ENCODE assay signal across 14 cellular contexts in the genomic region with DNA sequence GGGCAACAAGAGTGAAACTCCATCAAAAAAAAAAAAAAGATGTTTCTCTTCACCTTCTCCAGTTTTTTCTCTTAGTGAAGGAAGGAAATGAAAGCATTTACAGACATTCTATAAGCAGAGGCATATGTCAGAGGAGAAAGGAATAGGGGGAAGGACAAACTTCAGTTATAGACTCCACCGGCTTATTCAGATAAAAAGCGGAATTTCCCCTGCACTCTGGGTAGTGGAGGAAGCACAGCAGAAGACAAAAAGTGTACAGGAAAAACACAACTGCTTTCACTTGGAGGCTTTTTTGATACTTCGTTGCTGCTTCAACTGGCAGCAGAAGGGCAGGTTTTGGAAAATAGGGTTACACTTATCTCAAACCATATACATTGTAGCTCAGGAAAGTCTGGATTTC. TPM values are rescaled to one million over a fixed set of nuclear protein-coding genes. Genes with fewer than 3 reads are reported as not detected.
DNase-seq lines count a peak whose midpoint lies in the region; ATAC-seq and TF ChIP-seq lines count a peak whose summit lies in the region.
"Had no signal": no experiment of that assay in that cellular context is flagged by ENCODE, and none has a peak within 500 bp of the region (broad histone marks: within the 10 kb centered on the region; RNA-seq: fewer than 3 reads in every experiment).

No MANE protein-coding gene starts in this region.

- peak overlapping the region; percentile 32 for H3K4me2 ChIP-seq in Loucy (ENCODE audit: low read depth, low read length, poor library complexity, severe bottlenecking)

- H3K4me3 Mint-ChIP-seq in activated CD4-positive, alpha-beta T cell treated with anti-CD3 and anti-CD28 coated beads, Interleukin-2, amount 10 ng/mL, durations not matched to agents 24 days and 14 days, result peak overlapping the region; percentile 81
- peak overlapping the region; percentile 60 for H3K4me3 Mint-ChIP-seq in neural crest cell

- peaks cover 61% of the 10 kb centered on the region for H3K4me1 Mint-ChIP-seq in activated CD4-positive, alpha-beta T cell treated with anti-CD3 and anti-CD28 coated beads, Interleukin-2, amount 10 ng/mL, durations not matched to agents 24 days and 14 days
- H3K4me1 Mint-ChIP-seq in neural crest cell, result peaks cover 20% of the 10 kb centered on the region

- H3K27ac Mint-ChIP-seq in activated CD4-positive, alpha-beta T cell treated with anti-CD3 and anti-CD28 coated beads, Interleukin-2, amount 10 ng/mL, durations not matched to agents 24 days and 14 days, result peak overlapping the region; percentile 87
- peak overlapping the region; percentile 78 to 85 for H3K27ac Mint-ChIP-seq in activated naive CD4-positive, alpha-beta T cell treated with anti-CD3 and anti-CD28 coated beads, Interleukin-2, amount 50 U/mL, for 72 hours
- no peak overlapping the region for H3K27ac Mint-ChIP-seq in neural crest cell (ENCODE audit: unreplicated experiment)

- peak overlapping the region; percentile 0 for H3K9ac ChIP-seq in Loucy (ENCODE audit: low read depth, low read length, poor library complexity, severe bottlenecking)

- peak overlapping the region; percentile 8 for H3K4me3 ChIP-seq in Loucy (ENCODE audit: low read length, poor library complexity, severe bottlenecking)
- H3K4me3 ChIP-seq: lung, upper lobe of right lung had no signal

- peaks cover 4% of the 10 kb centered on the region for H3K9me3 Mint-ChIP-seq in activated CD4-positive, alpha-beta T cell treated with anti-CD3 and anti-CD28 coated beads, Interleukin-2, amount 10 ng/mL, durations not matched to agents 24 days and 14 days
- H3K9me3 Mint-ChIP-seq in activated naive CD4-positive, alpha-beta T cell treated with anti-CD3 and anti-CD28 coated beads, Interleukin-2, amount 50 U/mL, for 72 hours, result peaks cover 8 to 19% of the 10 kb centered on the region in 2 donors
- H3K9me3 Mint-ChIP-seq in neural crest cell, result no peaks in the 10 kb centered on the region

- DNase-seq in activated CD4-positive, alpha-beta T cell treated with anti-CD3 and anti-CD28 coated beads, Interleukin-2, amount 10 ng/mL, durations not matched to agents 24 days and 14 days, result peak; percentile 82
- DNase-seq in activated CD4-positive, alpha-beta T cell treated with anti-CD3 and anti-CD28 coated beads, Interleukin-2, amount 50 U/mL, for 1 hour, result no peak
- DNase-seq in activated naive CD4-positive, alpha-beta T cell treated with anti-CD3 and anti-CD28 coated beads, Interleukin-2, amount 50 U/mL, for 72 hours (ENCODE audit: low spot score in 2 of 2), result no peak
- DNase-seq in neural crest cell (ENCODE audit: low read depth, low spot score), result no peak
- no peak for DNase-seq in NCI-H2196 treated with DMSO at 0.1 percent for 48 hours (lab: John Stamatoyannopoulos, UW; ENCODE audit: unreplicated experiment)
- DNase-seq: HCEC 1CT; NCI-H1048; stimulated activated CD4-positive, alpha-beta T cell treated with anti-CD3 and anti-CD28 coated beads, Interleukin-15, amount 100 ng/mL, for 24 hours; SW 1271; upper lobe of right lung had no signal

- H4K20me1 ChIP-seq in Loucy (ENCODE audit: insufficient read depth, low read length, poor library complexity, severe bottlenecking), result peaks cover 7% of the 10 kb centered on the region

- H3K9me3 ChIP-seq in Loucy (ENCODE audit: insufficient read depth, low read depth, low read length), result no peaks in the 10 kb centered on the region
- H3K9me3 ChIP-seq: upper lobe of right lung had no signal

- H3K27me3 ChIP-seq in Loucy (ENCODE audit: insufficient read depth, low read length, poor library complexity, severe bottlenecking), result no peaks in the 10 kb centered on the region
- H3K27me3 ChIP-seq: upper lobe of right lung had no signal

- H3K36me3 ChIP-seq in Loucy (ENCODE audit: insufficient read depth, low read length), result no peaks in the 10 kb centered on the region
- H3K36me3 ChIP-seq: upper lobe of right lung had no signal

- TF ChIP-seq CTCF in Loucy (conservative IDR thresholded peaks at IDR 0.05; ENCODE audit: low read length) (no peak), neural crest cell (conservative IDR thresholded peaks at IDR 0.05) (no peak)

- H3F3A ChIP-seq in Loucy (ENCODE audit: low read depth), result no peaks in the 10 kb centered on the region

- H2AFZ ChIP-seq in Loucy (ENCODE audit: low read length), result no peak overlapping the region

- peaks cover 7% of the 10 kb centered on the region for H3K36me3 Mint-ChIP-seq in activated CD4-positive, alpha-beta T cell treated with anti-CD3 and anti-CD28 coated beads, Interleukin-2, amount 10 ng/mL, durations not matched to agents 24 days and 14 days (ENCODE audit: low read depth)
- H3K36me3 Mint-ChIP-seq in activated naive CD4-positive, alpha-beta T cell treated with anti-CD3 and anti-CD28 coated beads, Interleukin-2, amount 50 U/mL, for 72 hours, result peaks cover 22 to 47% of the 10 kb centered on the region in 2 donors
- no peaks in the 10 kb centered on the region for H3K36me3 Mint-ChIP-seq in neural crest cell (ENCODE audit: low read depth)

- H3K9me2 ChIP-seq in Loucy (replicated peaks; ENCODE audit: low read depth, low read length), result no peaks in the 10 kb centered on the region

- no peak for ATAC-seq in activated naive CD4-positive, alpha-beta T cell treated with anti-CD3 and anti-CD28 coated beads, Interleukin-2, amount 50 U/mL, for 72 hours
- ATAC-seq in HG03460 (IDR thresholded peaks at IDR 0.05; ENCODE audit: unreplicated experiment), result no peak
- no peak for ATAC-seq in GM19467 (IDR thresholded peaks at IDR 0.05; ENCODE audit: unreplicated experiment)
- ATAC-seq: upper lobe of right lung had no signal

- peaks cover 31% of the 10 kb centered on the region for H3K4me1 ChIP-seq in Loucy (ENCODE audit: insufficient read depth, low read length, poor library complexity, severe bottlenecking)

- no peaks in the 10 kb centered on the region for H3K27me3 Mint-ChIP-seq in activated CD4-positive, alpha-beta T cell treated with anti-CD3 and anti-CD28 coated beads, Interleukin-2, amount 10 ng/mL, durations not matched to agents 24 days and 14 days
- H3K27me3 Mint-ChIP-seq in neural crest cell (ENCODE audit: low read depth), result peaks cover 27% of the 10 kb centered on the region

- H3K79me2 ChIP-seq in Loucy (ENCODE audit: insufficient read depth, low read length), result peaks cover 19% of the 10 kb centered on the region

- intact Hi-C loops in activated CD4-positive, alpha-beta T cell treated with anti-CD3 and anti-CD28 coated beads, Interleukin-2, amount 10 ng/mL, durations not matched to agents 24 days and 14 days (cut with micrococcal nuclease), result loop anchor here (5.0 to 10.0 kb wide), 2 partner anchors 88 to 269 kb away; no protein-coding TSS in a partner anchor

RNA-seq across cellular contexts. Expression of gene MGAT4A, which starts 3.2 kb away (rescaled TPM):
- 48.8 and 49.2 TPM in 2 replicates for total RNA-seq in activated CD4-positive, alpha-beta T cell treated with anti-CD3 and anti-CD28 coated beads, Interleukin-2, amount 10 ng/mL, durations not matched to agents 24 days and 14 days
- total RNA-seq in activated naive CD4-positive, alpha-beta T cell treated with anti-CD3 and anti-CD28 coated beads, Interleukin-2, amount 50 U/mL, for 72 hours, result 10 to 100 TPM; 59.1 to 95.6 TPM
- 11.5 and 12.2 TPM in 2 replicates for total RNA-seq in neural crest cell
